In the genomic region with DNA sequence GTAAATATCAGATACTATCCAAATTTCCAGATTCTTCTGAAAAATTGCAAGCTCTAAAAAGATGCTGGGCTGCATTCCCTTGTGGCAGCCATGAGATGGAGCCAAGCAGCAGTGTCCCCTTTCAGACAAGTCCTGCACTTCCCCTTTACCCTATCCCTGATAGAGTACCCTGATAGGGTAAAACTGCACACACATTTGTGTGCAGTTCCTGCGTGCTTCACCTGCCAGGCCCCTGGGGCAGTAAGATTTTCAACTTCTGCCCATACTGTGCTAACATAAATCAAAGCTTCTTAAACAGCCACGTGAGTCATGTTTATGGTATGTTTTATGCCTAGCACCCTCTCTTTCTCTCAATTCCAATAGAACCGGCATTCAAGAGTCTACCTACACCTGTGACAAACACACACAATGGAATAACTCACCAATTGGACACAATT, we compare ENCODE assay signal across 8 cellular contexts. TPM values are rescaled to one million over a fixed set of nuclear protein-coding genes. Genes with fewer than 3 reads are reported as not detected.
DNase-seq lines count a peak whose midpoint lies in the region; ATAC-seq and TF ChIP-seq lines count a peak whose summit lies in the region.

No MANE protein-coding gene starts in this region.

- WGBS in hepatocyte (ENCODE audit: low lambda C conversion rate, missing lambda C conversion rate): 18% methylated on average over 3 of the region's 3 CpGs

- DNase-seq in HFF-Myc (ENCODE audit: extremely low read depth, low read depth): no peak
- peak; percentile 47 for DNase-seq in SKM-1 treated with dmso at 0.1 percent for 144 hours (lab: John Stamatoyannopoulos, UW; ENCODE audit: unreplicated experiment)
- peak; percentile 65 for DNase-seq in hepatocyte (ENCODE audit: low spot score)
- no peak for DNase-seq in NCI-H1436 (lab: John Stamatoyannopoulos, UW)

- TF ChIP-seq CTCF in HFF-Myc (IDR thresholded peaks at IDR 0.05; ENCODE audit: low read depth, low read length, missing control alignments) (peak; percentile 62), hepatocyte (IDR thresholded peaks at IDR 0.05; ENCODE audit: poor library complexity) (peak; percentile 59)

- ATAC-seq in HG03460 (IDR thresholded peaks at IDR 0.05; ENCODE audit: unreplicated experiment) (no peak), GM19023 (IDR thresholded peaks at IDR 0.05; ENCODE audit: unreplicated experiment) (no peak), HG03135 (IDR thresholded peaks at IDR 0.05; ENCODE audit: unreplicated experiment) (no peak)

- H2AFZ ChIP-seq in ACC112 (ENCODE audit: low read length, unreplicated experiment): no peak overlapping the region
- H2AFZ ChIP-seq in hepatocyte: no peak overlapping the region

- no peak overlapping the region for H3K4me3 ChIP-seq in ACC112 (ENCODE audit: low read depth, low read length)
- H3K4me3 ChIP-seq in HFF-Myc (replicated peaks; ENCODE audit: low read depth, low read length): no peak overlapping the region
- H3K4me3 ChIP-seq in hepatocyte: no peak overlapping the region

- H3K27me3 ChIP-seq in ACC112 (ENCODE audit: insufficient read depth, low read length) (no peaks in the 10 kb centered on the region), hepatocyte (no peaks in the 10 kb centered on the region)

- no peaks in the 10 kb centered on the region for H3K79me2 ChIP-seq in ACC112 (ENCODE audit: control insufficient read depth, insufficient read depth, low read length, unreplicated experiment)
- no peaks in the 10 kb centered on the region for H3K79me2 ChIP-seq in hepatocyte

- no peaks in the 10 kb centered on the region for H3K9me3 ChIP-seq in hepatocyte (ENCODE audit: low read depth)

- H3K36me3 ChIP-seq in ACC112 (ENCODE audit: insufficient read depth, low read length): no peaks in the 10 kb centered on the region
- H3K36me3 ChIP-seq in hepatocyte (replicated peaks; ENCODE audit: insufficient read depth, low read depth): no peaks in the 10 kb centered on the region

- peaks cover 51% of the 10 kb centered on the region for H3K4me1 ChIP-seq in ACC112 (ENCODE audit: control insufficient read depth, insufficient read depth, low read length, unreplicated experiment)
- H3K4me1 ChIP-seq in hepatocyte (ENCODE audit: insufficient read depth): peaks cover 21% of the 10 kb centered on the region

- H3K27ac ChIP-seq in ACC112 (ENCODE audit: low read depth, low read length): peak overlapping the region; percentile 27; the same call in 1 of the 2 replicates
- H3K27ac ChIP-seq in hepatocyte: peak overlapping the region; percentile 41

- no peak overlapping the region for H3K4me2 ChIP-seq in hepatocyte

- no peaks in the 10 kb centered on the region for H3K9me2 ChIP-seq in hepatocyte (replicated peaks; ENCODE audit: insufficient read depth)

- no peaks in the 10 kb centered on the region for H4K20me1 ChIP-seq in hepatocyte (ENCODE audit: insufficient read depth, poor library complexity, severe bottlenecking)

RNA-seq across cellular contexts. Expression of a gene that starts 52.2 kb away (rescaled TPM):
- total RNA-seq in hepatocyte: 17.1 and 17.5 TPM in 2 replicates
- polyA plus RNA-seq in hepatocyte: 6.5 and 7.3 TPM in 2 replicates

Comparison
In these comparisons a context has a peak if more than half of its experiments do, and no peak if none do; other contexts are left out.
1. DNase-seq: peak in SKM-1 treated with dmso at 0.1 percent for 144 hours (single experiment) and hepatocyte (single experiment); none in HFF-Myc (single experiment) and NCI-H1436 (single experiment).